21 cellular contexts compared by ENCODE assay signal in genomic region chr10:111108441-111108840, GRCh38. TPM values are rescaled to one million over a fixed set of nuclear protein-coding genes. Genes with fewer than 3 reads are reported as not detected.
DNase-seq lines count a peak whose midpoint lies in the region; ATAC-seq and TF ChIP-seq lines count a peak whose summit lies in the region.
"Had no signal": no experiment of that assay in that cellular context is flagged by ENCODE, and none has a peak within 500 bp of the region (broad histone marks: within the 10 kb centered on the region; RNA-seq: fewer than 3 reads in every experiment).

No MANE protein-coding gene starts in this region.

- H3K36me3 ChIP-seq in H7 (replicated peaks; ENCODE audit: control insufficient read depth, insufficient read depth, low read length) (no peaks in the 10 kb centered on the region), body of pancreas (replicated peaks in 1 of 2; ENCODE audit: insufficient read depth in 1 of 2, low read depth in 2 of 2) (no peaks in the 10 kb centered on the region), upper lobe of right lung (no peaks in the 10 kb centered on the region)
- H3K36me3 ChIP-seq: BLaER1 had no signal

- no peaks in the 10 kb centered on the region for H3K9me3 ChIP-seq in body of pancreas
- H3K9me3 ChIP-seq in upper lobe of right lung, result no peaks in the 10 kb centered on the region
- H3K9me3 ChIP-seq: BLaER1 had no signal

- intact Hi-C loops in cardiac septum (cut with DNase I), result no loop called here
- intact Hi-C loops in Right ventricle myocardium inferior (cut with DNase I), result no loop called here
- intact Hi-C loops in body of pancreas (cut with DNase I), result no loop called here
- intact Hi-C loops in upper lobe of right lung (cut with DNase I), result no loop called here

- no peaks in the 10 kb centered on the region for H3K27me3 ChIP-seq in H7 (ENCODE audit: control insufficient read depth, insufficient read depth, low read length)
- no peaks in the 10 kb centered on the region for H3K27me3 ChIP-seq in body of pancreas
- no peaks in the 10 kb centered on the region for H3K27me3 ChIP-seq in upper lobe of right lung
- H3K27me3 ChIP-seq: BLaER1 had no signal

- DNase-seq in cardiac septum (ENCODE audit: low spot score) (peak; percentile 26), Right ventricle myocardium inferior (ENCODE audit: missing footprints) (no peak), H7 (peak; percentile 43), body of pancreas (no peak), upper lobe of right lung (peak; percentile 29), NCI-H345 (lab: John Stamatoyannopoulos, UW) (no peak), GM19240 (ENCODE audit: insufficient read length, low spot score) (no peak)
- DNase-seq: 8988T; CD4-positive, CD25-positive, alpha-beta regulatory T cell; CD8-positive, alpha-beta T cell; DMS 273 treated with DMSO at 0.1 percent for 48 hours; DMS79 treated with DMSO at 0.1 percent for 48 hours; GF-D8; GM23248; HCEC 1CT had no signal

- H3K27ac ChIP-seq in body of pancreas (peak overlapping the region in 3 of 4 donors; percentile 74 to 82 (median 79)), upper lobe of right lung (no peak overlapping the region)
- H3K27ac ChIP-seq: BLaER1, C4-2B, GM23248 had no signal

- WGBS in body of pancreas, 2 donors, result 90 to 94% methylated on average over 6 of the region's 6 CpGs

- ATAC-seq in Right ventricle myocardium inferior (no peak), body of pancreas (no peak), upper lobe of right lung (no peak), HG03025 (IDR thresholded peaks at IDR 0.05; ENCODE audit: low FRiP score, unreplicated experiment) (no peak)
- ATAC-seq: CD8-positive, alpha-beta T cell had no signal

- peaks cover 51% of the 10 kb centered on the region for H3K4me1 ChIP-seq in body of pancreas
- no peaks in the 10 kb centered on the region for H3K4me1 ChIP-seq in upper lobe of right lung
- H3K4me1 ChIP-seq: BLaER1 had no signal

- no peak for TF ChIP-seq CTCF in body of pancreas (IDR thresholded peaks at IDR 0.05)
- TF ChIP-seq CTCF in upper lobe of right lung (IDR thresholded peaks at IDR 0.05), result no peak

- H3K4me3 ChIP-seq in H7 (ENCODE audit: insufficient read depth, low read depth, low read length) (no peak overlapping the region), body of pancreas (no peak overlapping the region), upper lobe of right lung (no peak overlapping the region)
- H3K4me3 ChIP-seq: BLaER1, GM23248 had no signal

- no peak for TF ChIP-seq POLR2A in body of pancreas (IDR thresholded peaks at IDR 0.05)

RNA-seq across cellular contexts. Expression of gene ADRA2A, which starts 31.6 kb away (rescaled TPM):
- 1.1 TPM for total RNA-seq in cardiac septum
- 1.0 TPM for total RNA-seq in Right ventricle myocardium inferior
- 1.9 and 4.3 TPM in 2 replicates for total RNA-seq in H7 (2014; rRNA removed; shearing (Covaris generic))
- total RNA-seq in body of pancreas, result 100 to 1,000 TPM in 1 of 2 donors, 10 to 100 TPM in 1; 25.4 to 115 TPM
- 4.9 TPM for total RNA-seq in upper lobe of right lung
- total RNA-seq: B cell; CD8-positive, alpha-beta T cell; Daoy; G401 had no signal

Comparison
In these comparisons a context has a peak if more than half of its experiments do, and no peak if none do; other contexts are left out.
1. DNase-seq: peak in cardiac septum (single experiment), H7 (single experiment) and upper lobe of right lung (single experiment); none in Right ventricle myocardium inferior (single experiment), body of pancreas (0 of 4), NCI-H345 (single experiment) and GM19240 (single experiment).